Comparison of ENCODE assay signal across 8 cellular contexts in genomic region chr1:147890177-147890790, GRCh38. TPM values are rescaled to one million over a fixed set of nuclear protein-coding genes. Genes with fewer than 3 reads are reported as not detected.
DNase-seq lines count a peak whose midpoint lies in the region; ATAC-seq and TF ChIP-seq lines count a peak whose summit lies in the region.
"Had no signal": no experiment of that assay in that cellular context is flagged by ENCODE, and none has a peak within 500 bp of the region (broad histone marks: within the 10 kb centered on the region; RNA-seq: fewer than 3 reads in every experiment).

No MANE protein-coding gene starts in this region.

- peak; percentile 78 for TF ChIP-seq CTCF in GM10266 (IDR thresholded peaks at IDR 0.05; ENCODE audit: control insufficient read depth, insufficient read depth, low read depth, missing control alignments)
- peak; percentile 71 for TF ChIP-seq CTCF in osteocyte (IDR thresholded peaks at IDR 0.05)

- peak; percentile 57 for ATAC-seq in HG03280 (IDR thresholded peaks at IDR 0.05; ENCODE audit: unreplicated experiment)

- H3K36me3 Mint-ChIP-seq in osteocyte (ENCODE audit: unreplicated experiment), result no peaks in the 10 kb centered on the region

- H3K4me1 Mint-ChIP-seq in osteocyte (ENCODE audit: unreplicated experiment), result peaks cover 6% of the 10 kb centered on the region

- H3K27ac Mint-ChIP-seq in osteocyte (ENCODE audit: unreplicated experiment), result no peak overlapping the region

- peak; percentile 54 for DNase-seq in GM10266 (ENCODE audit: extremely low spot score)
- DNase-seq in OCI-M1 (lab: John Stamatoyannopoulos, UW), result peak; percentile 90
- DNase-seq in activated T-cell treated with anti-CD3 and anti-CD28 coated beads, Interleukin-2, amount 50 U/mL, for 1 hour, result peak; percentile 66
- peak; percentile 4 for DNase-seq in fibroblast of the conjunctiva (ENCODE audit: low read depth)
- DNase-seq in osteocyte (ENCODE audit: extremely low spot score, unreplicated experiment), result peak; percentile 88
- peak; percentile 79 for DNase-seq in ureter (ENCODE audit: low spot score)

- H3K4me3 Mint-ChIP-seq in osteocyte (ENCODE audit: unreplicated experiment), result no peak overlapping the region

- no peaks in the 10 kb centered on the region for H3K9me3 Mint-ChIP-seq in osteocyte (ENCODE audit: unreplicated experiment)

- H3K27me3 Mint-ChIP-seq in osteocyte (ENCODE audit: unreplicated experiment), result peaks cover 20% of the 10 kb centered on the region

RNA-seq across cellular contexts. Expression of gene GJA8, which starts 12.3 kb away (rescaled TPM):
- total RNA-seq in osteocyte (not detected in 2 replicates), ureter (not detected)
- total RNA-seq: dermis microvascular lymphatic vessel endothelial cell had no signal

RNA-seq across cellular contexts. Expression of gene GPR89B, which starts 37.9 kb away (rescaled TPM):
- total RNA-seq in osteocyte (12.6 and 14.4 TPM in 2 replicates), ureter (13.0 TPM)

Comparison
In these comparisons a context has a peak if more than half of its experiments do, and no peak if none do; other contexts are left out.
1. Peak in every context shown above with its lines: DNase-seq and ATAC-seq.
2. DNase-seq: peak in every context shown above with its lines; median percentile 90 in OCI-M1; 88 in osteocyte; 79 in ureter; 66 in activated T-cell treated with anti-CD3 and anti-CD28 coated beads, Interleukin-2, amount 50 U/mL, for 1 hour; 54 in GM10266; 4 in fibroblast of the conjunctiva.